In the genomic region with DNA sequence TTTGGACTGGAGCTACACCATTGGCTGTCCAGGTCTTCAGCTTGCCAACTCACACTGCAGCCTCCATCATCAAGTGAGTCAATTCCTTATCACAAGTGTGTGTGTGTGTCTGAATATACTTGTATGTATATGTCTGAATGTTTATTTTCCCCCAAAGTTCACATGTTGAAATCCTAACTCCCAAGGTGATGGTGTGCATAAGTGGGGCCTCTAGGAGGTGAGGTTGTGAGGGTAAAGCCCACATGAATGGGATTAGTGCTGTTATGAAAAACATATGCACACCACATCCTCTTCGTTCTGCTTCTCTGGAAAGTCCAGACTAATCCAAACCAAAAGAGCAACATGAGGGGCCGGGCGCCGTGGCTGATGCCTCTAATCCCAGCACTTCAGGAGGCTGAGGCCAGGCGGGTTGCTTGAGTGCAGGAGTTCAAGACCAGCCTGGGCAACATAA, we compare ENCODE assay signal across 16 cellular contexts. TPM values are rescaled to one million over a fixed set of nuclear protein-coding genes. Genes with fewer than 3 reads are reported as not detected.
DNase-seq lines count a peak whose midpoint lies in the region; ATAC-seq, FAIRE-seq and TF ChIP-seq lines count a peak whose summit lies in the region.
"Had no signal": no experiment of that assay in that cellular context is flagged by ENCODE, and none has a peak within 500 bp of the region (broad histone marks: within the 10 kb centered on the region; RNA-seq: fewer than 3 reads in every experiment).

No MANE protein-coding gene starts in this region.

- no peak for FAIRE-seq in GM12878 (lab: Jason Lieb, UNC)

- peaks cover 43% of the 10 kb centered on the region for H3K4me1 Mint-ChIP-seq in activated T-cell treated with anti-CD3 and anti-CD28 coated beads, Interleukin-2, amount 50 U/mL, for 24 hours (ENCODE audit: low read depth)
- peaks cover 43 to 46% (median 44%) of the 10 kb centered on the region in 3 donors for H3K4me1 Mint-ChIP-seq in IgD-negative memory B cell

- in situ Hi-C loops in GM12878 (cut with MboI) = loop anchor here (5.0 to 10.0 kb wide), 3 partner anchors 298 to 501 kb away; a partner anchor contains a TSS

- H3K4me3 ChIP-seq in GM12878 (no peak overlapping the region), osteoblast (ENCODE audit: insufficient read depth, low read length) (no peak overlapping the region)
- H3K4me3 ChIP-seq: ovary had no signal

- no peak for TF ChIP-seq RAD21 in GM12878 (IDR thresholded peaks at IDR 0.05; ENCODE audit: insufficient read depth, low read depth, low read length)

- no peak for TF ChIP-seq CTCF in GM12878 (IDR thresholded peaks at IDR 0.05 in 2 of 3, conservative IDR thresholded peaks at IDR 0.05 in 1 of 3; ENCODE audit: control insufficient read depth in 2 of 3, extremely low read depth in 1 of 3, insufficient read depth in 1 of 3, low read depth in 3 of 3, low read length in 3 of 3)
- TF ChIP-seq CTCF in osteoblast (IDR thresholded peaks at IDR 0.05; ENCODE audit: extremely low read depth, low read depth, low read length) = no peak

- no peak overlapping the region for H3K4me2 ChIP-seq in GM12878 (ENCODE audit: control insufficient read depth, insufficient read depth)
- no peak overlapping the region for H3K4me2 ChIP-seq in osteoblast (ENCODE audit: insufficient read depth, low read length)

- 52% methylated on average over 5 of the region's 5 CpGs for WGBS in GM12878 (ENCODE audit: insufficient coverage, insufficient replicate concordance, low lambda C conversion rate, missing lambda C conversion rate)

- H3K36me3 Mint-ChIP-seq in activated T-cell treated with anti-CD3 and anti-CD28 coated beads, Interleukin-2, amount 50 U/mL, for 24 hours (ENCODE audit: low read depth) = no peaks in the 10 kb centered on the region
- H3K36me3 Mint-ChIP-seq in IgD-negative memory B cell = no peaks in the 10 kb centered on the region
- H3K36me3 Mint-ChIP-seq: CD8-positive, alpha-beta memory T cell had no signal

- H3K27me3 Mint-ChIP-seq in activated T-cell treated with anti-CD3 and anti-CD28 coated beads, Interleukin-2, amount 50 U/mL, for 24 hours = no peaks in the 10 kb centered on the region
- H3K27me3 Mint-ChIP-seq in IgD-negative memory B cell = no peaks in the 10 kb centered on the region

- H3K79me2 ChIP-seq in GM12878 (ENCODE audit: control insufficient read depth, insufficient read depth, low read length) (no peaks in the 10 kb centered on the region), osteoblast (ENCODE audit: insufficient read depth, low read length) (no peaks in the 10 kb centered on the region)

- H3K27ac ChIP-seq in GM12878 (ENCODE audit: control insufficient read depth, insufficient read depth) (no peak overlapping the region), osteoblast (ENCODE audit: low read depth, low read length) (no peak overlapping the region)
- H3K27ac ChIP-seq: ovary had no signal

- no peak overlapping the region for H3K4me3 Mint-ChIP-seq in activated T-cell treated with anti-CD3 and anti-CD28 coated beads, Interleukin-2, amount 50 U/mL, for 24 hours
- H3K4me3 Mint-ChIP-seq in IgD-negative memory B cell = peak overlapping the region in 2 of 4 donors; percentile 46 to 57

- H3K9ac ChIP-seq in GM12878 (ENCODE audit: control insufficient read depth, insufficient read depth, low read length) = no peak overlapping the region

- H3K27me3 ChIP-seq in GM12878 (replicated peaks in 1 of 2; ENCODE audit: control insufficient read depth in 2 of 2, insufficient read depth in 2 of 2, low read length in 1 of 2) = no peaks in the 10 kb centered on the region
- no peaks in the 10 kb centered on the region for H3K27me3 ChIP-seq in osteoblast (ENCODE audit: insufficient read depth, low read length)
- H3K27me3 ChIP-seq: ovary had no signal

- peak; percentile 12 for ATAC-seq in GM12878

- no TSS peak for BruUV-seq in GM12878 (replicated peaks; lab: Mats Ljungman, UMichigan)

- intact Hi-C loops in GM12878 (cut with micrococcal nuclease; ENCODE audit: unreplicated experiment) = loop anchor here (5.0 to 10.0 kb wide), 4 partner anchors 71 to 708 kb away; a partner anchor contains a TSS

- SMC1A ChIA-PET in GM12878 (lab: Charles Lee; ENCODE audit: uncharacterized antibody, unreplicated experiment) = interaction anchor here (1.0 to 1.3 kb wide), 2 partner anchors 295 to 494 kb away, joined by 3 to 4 read pairs; no protein-coding TSS in a partner anchor

- no peaks in the 10 kb centered on the region for H3K9me3 Mint-ChIP-seq in activated T-cell treated with anti-CD3 and anti-CD28 coated beads, Interleukin-2, amount 50 U/mL, for 24 hours
- H3K9me3 Mint-ChIP-seq in IgD-negative memory B cell = no peaks in the 10 kb centered on the region
- H3K9me3 Mint-ChIP-seq: CD8-positive, alpha-beta memory T cell had no signal

- no peak for DNase-seq in activated T-cell treated with anti-CD3 and anti-CD28 coated beads, Interleukin-2, amount 50 U/mL, for 24 hours
- DNase-seq in activated T-cell treated with anti-CD3 and anti-CD28 coated beads for 4 hours (no peak), GM12878 (ENCODE audit: low read depth, low spot score) (no peak), osteoblast (ENCODE audit: insufficient read length, low spot score, missing footprints) (peak; percentile 48), retina (no peak), HK-2 (ENCODE audit: unreplicated experiment) (no peak), NCI-H1092 treated with DMSO at 0.1 percent for 48 hours (lab: John Stamatoyannopoulos, UW) (no peak)
- DNase-seq: ACHN; DMS79 treated with DMSO at 0.1 percent for 48 hours; foreskin melanocyte; NCI-H2029; NCI-H510A treated with DMSO at 0.1 percent for 48 hours; stimulated activated CD4-positive, alpha-beta T cell treated with anti-CD3 and anti-CD28 coated beads, Interleukin-2, amount 100 ng/mL, for 48 hours had no signal

- H4K20me1 ChIP-seq in GM12878 (ENCODE audit: control insufficient read depth, insufficient read depth) (no peaks in the 10 kb centered on the region), osteoblast (ENCODE audit: insufficient read depth, low read length) (no peaks in the 10 kb centered on the region)

- H3K36me3 ChIP-seq in GM12878 (ENCODE audit: control insufficient read depth in 2 of 2, insufficient read depth in 2 of 2, low read length in 1 of 2) = no peaks in the 10 kb centered on the region
- H3K36me3 ChIP-seq in osteoblast (ENCODE audit: insufficient read depth, low read length) = no peaks in the 10 kb centered on the region
- H3K36me3 ChIP-seq: ovary had no signal

- TF ChIP-seq POLR2A in GM12878 (IDR thresholded peaks at IDR 0.05; ENCODE audit: low read depth, low read length) = no peak

- H3K4me1 ChIP-seq in GM12878 (ENCODE audit: control insufficient read depth, insufficient read depth, low read length) = peaks cover 32% of the 10 kb centered on the region
- peaks cover 3% of the 10 kb centered on the region for H3K4me1 ChIP-seq in osteoblast (ENCODE audit: insufficient read depth, low read length)

- CTCF ChIA-PET in GM12878 (lab: Yijun Ruan, JAX) = interaction anchor here (0.6 to 3.8 kb wide), 10 partner anchors 8 to 763 kb away, joined by 3 to 32 read pairs (median 4); a partner anchor contains a TSS

- POLR2A ChIA-PET in GM12878 (lab: Charles Lee) = no interaction called here

- no peaks in the 10 kb centered on the region; the same call in 2 of the 3 replicates for H3K9me3 ChIP-seq in GM12878 (replicated peaks; ENCODE audit: control insufficient read depth, insufficient read depth, low read length)
- no peaks in the 10 kb centered on the region for H3K9me3 ChIP-seq in osteoblast (ENCODE audit: low read depth, low read length)
- H3K9me3 ChIP-seq: ovary had no signal

- H3K27ac Mint-ChIP-seq in activated T-cell treated with anti-CD3 and anti-CD28 coated beads, Interleukin-2, amount 50 U/mL, for 24 hours = peak overlapping the region; percentile 38
- H3K27ac Mint-ChIP-seq in IgD-negative memory B cell = peak overlapping the region; percentile 3 to 52 (median 41)

- no peak for TF ChIP-seq EP300 in GM12878 (IDR thresholded peaks at IDR 0.05; ENCODE audit: borderline replicate concordance in 1 of 2, control insufficient read depth in 1 of 2, low read depth in 2 of 2, low read length in 2 of 2)

- RAD21 ChIA-PET in GM12878 (lab: Charles Lee; ENCODE audit: unreplicated experiment) = interaction anchor here (2.2 kb wide), 1 partner anchor 9 kb away, joined by 6 read pairs; no protein-coding TSS in a partner anchor

- peak overlapping the region; percentile 33 for H2AFZ ChIP-seq in GM12878 (ENCODE audit: control insufficient read depth, low read depth, low read length)
- H2AFZ ChIP-seq in osteoblast (ENCODE audit: low read length) = no peak overlapping the region

RNA-seq across cellular contexts. Expression of a gene that starts 48.7 kb away (rescaled TPM):
- polyA plus RNA-seq in IgD-negative memory B cell (82.2 TPM), GM12878 (2011; rRNA removed) (107 and 150 TPM in 2 replicates), GM12878 (2014; fragmentation: Illumina TruSeq; extraction: Trizol) (113 and 134 TPM in 2 replicates), GM12878 (2014; fragmentation: Nextera tagmentation; extraction: Ambion mirVana) (100 to 1,000 TPM in 1 of 2 experiments, 10 to 100 TPM in 1; 81.8 to 120 TPM), GM12878 (2014; rRNA removed) (77.6 and 82.7 TPM in 2 replicates), GM12878 (2016; fragmentation: Nextera tagmentation; extraction: Ambion mirVana) (100 to 1,000 TPM; 169 to 178 TPM)
- 109 and 122 TPM in 2 replicates for total RNA-seq in GM12878 (2013; cell fraction: nucleolus; rRNA removed)
- total RNA-seq in GM12878 (2014; rRNA removed) (98.7 and 119 TPM in 2 replicates), GM12878 (2014; rRNA removed; fragmentation: Illumina TruSeq; extraction: Trizol) (114 and 115 TPM in 2 replicates), GM12878 (2021) (121 and 122 TPM in 2 replicates), osteoblast (25.3 and 30.4 TPM in 2 replicates)
- polyA plus RNA-seq in GM12878 (2011; ENCODE audit: low read depth) = 23.2 TPM
- 65.0 and 77.4 TPM in 2 replicates for polyA plus RNA-seq in GM12878 (2011; cell fraction: cytosol; rRNA removed)
- 58.7 and 70.0 TPM in 2 replicates for polyA plus RNA-seq in GM12878 (2011; cell fraction: nucleus; rRNA removed)
- 45.6 and 47.4 TPM in 2 replicates for polyA plus RNA-seq in GM12878 (2012)
- 95.3 and 99.4 TPM in 2 replicates for polyA minus RNA-seq in GM12878 (2011; rRNA and poly(A)+ RNA removed)
- 31.2 and 33.1 TPM in 2 replicates for polyA minus RNA-seq in GM12878 (2011; cell fraction: cytosol; rRNA and poly(A)+ RNA removed)
- polyA minus RNA-seq in GM12878 (2011; cell fraction: nucleus; rRNA and poly(A)+ RNA removed) = 50.9 and 107 TPM in 2 replicates
